ENCODE assay signal across 20 cellular contexts in the genomic region with DNA sequence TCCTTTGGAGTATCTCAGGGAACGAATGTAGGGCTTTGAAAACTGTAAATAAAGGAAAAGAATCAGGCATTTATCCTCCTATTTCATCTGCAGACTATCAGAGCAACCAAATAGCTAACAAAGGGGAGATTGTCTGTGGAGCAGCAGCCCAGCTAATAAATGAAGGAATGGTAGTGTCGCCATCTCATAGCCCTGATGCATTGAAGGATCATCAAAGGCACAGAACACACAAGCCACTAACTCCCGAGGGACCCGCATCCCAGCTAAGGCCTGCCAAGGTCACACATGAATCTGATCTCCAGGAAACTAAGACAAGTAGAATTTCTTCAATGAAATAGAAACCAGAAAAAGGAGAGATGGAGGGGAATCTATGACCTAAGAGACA. TPM values are rescaled to one million over a fixed set of nuclear protein-coding genes. Genes with fewer than 3 reads are reported as not detected.
DNase-seq lines count a peak whose midpoint lies in the region; ATAC-seq and TF ChIP-seq lines count a peak whose summit lies in the region.
"Had no signal": no experiment of that assay in that cellular context is flagged by ENCODE, and none has a peak within 500 bp of the region (broad histone marks: within the 10 kb centered on the region; RNA-seq: fewer than 3 reads in every experiment).

No MANE protein-coding gene starts in this region.

- H3K36me3 ChIP-seq in ACC112 (ENCODE audit: insufficient read depth, low read length) (peaks cover 20% of the 10 kb centered on the region; the same call in 1 of the 2 replicates), GM23248 (ENCODE audit: low read depth) (peaks cover 31% of the 10 kb centered on the region), esophagus squamous epithelium (peaks cover 0 to 45% (median 8%) of the 10 kb centered on the region in 3 donors)
- H3K36me3 ChIP-seq: breast epithelium, uterus had no signal

- H3K36me3 Mint-ChIP-seq in chondrocyte (ENCODE audit: low read depth), result peaks cover 19% of the 10 kb centered on the region
- H3K36me3 Mint-ChIP-seq in nephron (ENCODE audit: low read depth), result peaks cover 49% of the 10 kb centered on the region

- H3K9me3 Mint-ChIP-seq in chondrocyte (ENCODE audit: low read depth) (no peaks in the 10 kb centered on the region), nephron (no peaks in the 10 kb centered on the region)
- H3K9me3 Mint-ChIP-seq: activated naive CD8-positive, alpha-beta T cell treated with anti-CD3 and anti-CD28 coated beads, Interleukin-2, amount 10 ng/mL, durations not matched to agents 7 days and 5 days; T-cell had no signal

- in situ Hi-C loops in GM23248 (cut with MboI), result no loop called here

- no peak for TF ChIP-seq CTCF in chondrocyte (IDR thresholded peaks at IDR 0.05)
- TF ChIP-seq CTCF in nephron (IDR thresholded peaks at IDR 0.05; ENCODE audit: unreplicated experiment in 3 of 3), result no peak
- TF ChIP-seq CTCF in esophagus squamous epithelium (IDR thresholded peaks at IDR 0.05), result no peak

- WGBS in GM23248 (ENCODE audit: low coverage in 1 of 2, low lambda C conversion rate in 2 of 2, missing lambda C conversion rate in 2 of 2), 2 experiments, result 94 to 95% methylated on average over 4 of the region's 4 CpGs
- WGBS in esophagus squamous epithelium, 2 donors, result 68 to 92% methylated on average over 4 of the region's 4 CpGs

- H3K27ac Mint-ChIP-seq in chondrocyte (ENCODE audit: unreplicated experiment) (peak overlapping the region; percentile 89), nephron (peak overlapping the region; percentile 75 to 99 (median 86))
- H3K27ac Mint-ChIP-seq: activated naive CD8-positive, alpha-beta T cell treated with anti-CD3 and anti-CD28 coated beads, Interleukin-2, amount 10 ng/mL, durations not matched to agents 7 days and 5 days; T-cell had no signal

- H3K4me2 ChIP-seq in GM23248 (ENCODE audit: unreplicated experiment), result no peak overlapping the region

- DNase-seq in GM23248 (peak; percentile 13), chondrocyte (ENCODE audit: low spot score) (no peak), esophagus squamous epithelium (lab: John Stamatoyannopoulos, UW) (no peak), GM03348 (ENCODE audit: low spot score) (no peak), T1000 (lab: John Stamatoyannopoulos, UW) (no peak)
- DNase-seq: activated naive CD8-positive, alpha-beta T cell treated with anti-CD3 and anti-CD28 coated beads, Interleukin-2, amount 10 ng/mL, durations not matched to agents 7 days and 5 days; Karpas-422; midbrain; NCI-H226; retina; stomach; T-cell; uterus had no signal

- H2AFZ ChIP-seq in ACC112 (ENCODE audit: low read length, unreplicated experiment) (no peak overlapping the region), GM23248 (no peak overlapping the region)

- TF ChIP-seq POLR2A in esophagus squamous epithelium (IDR thresholded peaks at IDR 0.05), result no peak

- H3K4me3 Mint-ChIP-seq in chondrocyte (ENCODE audit: unreplicated experiment) (no peak overlapping the region), nephron (peak overlapping the region in 1 of 3 experiments; percentile 41)
- H3K4me3 Mint-ChIP-seq: activated naive CD8-positive, alpha-beta T cell treated with anti-CD3 and anti-CD28 coated beads, Interleukin-2, amount 10 ng/mL, durations not matched to agents 7 days and 5 days; T-cell; WTC11 had no signal

- ATAC-seq in HG02588 (IDR thresholded peaks at IDR 0.05; ENCODE audit: unreplicated experiment), result no peak
- ATAC-seq: esophagus mucosa, T-cell, WTC11 had no signal

- H3K4me1 ChIP-seq in ACC112 (ENCODE audit: control insufficient read depth, insufficient read depth, low read length, unreplicated experiment) (peaks cover 11% of the 10 kb centered on the region), GM23248 (ENCODE audit: insufficient read depth) (peaks cover 18% of the 10 kb centered on the region), esophagus squamous epithelium (peaks cover 4 to 30% (median 16%) of the 10 kb centered on the region in 3 donors)

- H3K4me3 ChIP-seq in ACC112 (ENCODE audit: low read depth, low read length) (peak overlapping the region; percentile 55; the same call in 1 of the 2 replicates), GM23248 (no peak overlapping the region), esophagus squamous epithelium (no peak overlapping the region)
- H3K4me3 ChIP-seq: breast epithelium, stomach, uterus had no signal

- intact Hi-C loops in esophagus squamous epithelium (cut with DNase I), result no loop called here

- no peaks in the 10 kb centered on the region for H3K27me3 Mint-ChIP-seq in chondrocyte (ENCODE audit: low read depth)
- H3K27me3 Mint-ChIP-seq in nephron (ENCODE audit: low read depth), result no peaks in the 10 kb centered on the region

- H3K9me3 ChIP-seq in GM23248 (ENCODE audit: low read depth) (no peaks in the 10 kb centered on the region), esophagus squamous epithelium (no peaks in the 10 kb centered on the region)
- H3K9me3 ChIP-seq: breast epithelium, stomach, uterus had no signal

- no peaks in the 10 kb centered on the region for H4K20me1 ChIP-seq in GM23248 (ENCODE audit: insufficient read depth)

- H3K4me1 Mint-ChIP-seq in chondrocyte (ENCODE audit: low read depth) (peaks cover 25% of the 10 kb centered on the region), nephron (peaks cover 60% of the 10 kb centered on the region)

- H3K27ac ChIP-seq in ACC112 (ENCODE audit: low read depth, low read length) (no peak overlapping the region), GM23248 (no peak overlapping the region), esophagus squamous epithelium (no peak overlapping the region)
- H3K27ac ChIP-seq: breast epithelium, uterus had no signal

- peaks cover 67% of the 10 kb centered on the region for H3F3A ChIP-seq in GM23248 (ENCODE audit: insufficient read depth)

- H3K9ac ChIP-seq in GM23248, result no peak overlapping the region

- H3K79me2 ChIP-seq in ACC112 (ENCODE audit: control insufficient read depth, insufficient read depth, low read length, unreplicated experiment) (no peaks in the 10 kb centered on the region), GM23248 (ENCODE audit: insufficient read depth) (peaks cover 16% of the 10 kb centered on the region)

- no peaks in the 10 kb centered on the region for H3K9me2 ChIP-seq in GM23248 (ENCODE audit: insufficient read depth)

- no peaks in the 10 kb centered on the region for H3K27me3 ChIP-seq in ACC112 (ENCODE audit: insufficient read depth, low read length)
- no peaks in the 10 kb centered on the region for H3K27me3 ChIP-seq in GM23248 (replicated peaks; ENCODE audit: insufficient read depth)
- H3K27me3 ChIP-seq in esophagus squamous epithelium, result no peaks in the 10 kb centered on the region
- H3K27me3 ChIP-seq: breast epithelium, stomach, uterus had no signal

RNA-seq across cellular contexts. Expression of a gene that starts 38.2 kb away (rescaled TPM):
- not detected in 2 replicates for total RNA-seq in GM23248 (2014; rRNA removed; shearing (Covaris generic))
- polyA plus RNA-seq in GM23248 (2016; fragmentation: Nextera tagmentation; extraction: Ambion mirVana), result not detected in 2 replicates
- total RNA-seq in chondrocyte (not detected in 3 replicates), esophagus squamous epithelium (100 to 1,000 TPM in 1 of 4 donors, 10 to 100 TPM in 3; 14.5 to 148 (median 22.6) TPM)
- total RNA-seq: activated naive CD8-positive, alpha-beta T cell treated with anti-CD3 and anti-CD28 coated beads, Interleukin-2, amount 10 ng/mL, durations not matched to agents 7 days and 5 days; kidney epithelial cell; T-cell; uterus; WTC11 had no signal

RNA-seq across cellular contexts. Expression of a gene that starts 48.8 kb away (rescaled TPM):
- 40.2 and 42.9 TPM in 2 replicates for total RNA-seq in GM23248 (2014; rRNA removed; shearing (Covaris generic))
- polyA plus RNA-seq in GM23248 (2016; fragmentation: Nextera tagmentation; extraction: Ambion mirVana), result 36.5 and 36.7 TPM in 2 replicates
- 23.2 to 47.5 TPM (median 42.3 TPM) in 3 replicates for total RNA-seq in chondrocyte
- total RNA-seq in esophagus squamous epithelium, result 100 to 1,000 TPM in 2 of 4 donors, 10 to 100 TPM in 2; 77.8 to 170 (median 107) TPM

RNA-seq across cellular contexts. Expression of a gene that starts 56.6 kb away (rescaled TPM):
- total RNA-seq in GM23248 (2014; rRNA removed; shearing (Covaris generic)), result not detected in 2 replicates
- polyA plus RNA-seq in GM23248 (2016; fragmentation: Nextera tagmentation; extraction: Ambion mirVana), result not detected in 2 replicates
- total RNA-seq in chondrocyte (not detected in 3 replicates), esophagus squamous epithelium (under 1 TPM in 2 of 4 donors, not detected in 2; 0.19 TPM)
- total RNA-seq: activated naive CD8-positive, alpha-beta T cell treated with anti-CD3 and anti-CD28 coated beads, Interleukin-2, amount 10 ng/mL, durations not matched to agents 7 days and 5 days; T-cell; uterus had no signal

Comparison
In these comparisons a context has a peak if more than half of its experiments do, and no peak if none do; other contexts are left out.
1. RNA of a gene that starts 38.2 kb away (total RNA-seq): 14.5 to 148 TPM in esophagus squamous epithelium; not detected in GM23248 and not detected in chondrocyte; every median in the first group is over 10 times any median in the second.